Comparison of ENCODE assay signal across 23 cellular contexts in the genomic region with DNA sequence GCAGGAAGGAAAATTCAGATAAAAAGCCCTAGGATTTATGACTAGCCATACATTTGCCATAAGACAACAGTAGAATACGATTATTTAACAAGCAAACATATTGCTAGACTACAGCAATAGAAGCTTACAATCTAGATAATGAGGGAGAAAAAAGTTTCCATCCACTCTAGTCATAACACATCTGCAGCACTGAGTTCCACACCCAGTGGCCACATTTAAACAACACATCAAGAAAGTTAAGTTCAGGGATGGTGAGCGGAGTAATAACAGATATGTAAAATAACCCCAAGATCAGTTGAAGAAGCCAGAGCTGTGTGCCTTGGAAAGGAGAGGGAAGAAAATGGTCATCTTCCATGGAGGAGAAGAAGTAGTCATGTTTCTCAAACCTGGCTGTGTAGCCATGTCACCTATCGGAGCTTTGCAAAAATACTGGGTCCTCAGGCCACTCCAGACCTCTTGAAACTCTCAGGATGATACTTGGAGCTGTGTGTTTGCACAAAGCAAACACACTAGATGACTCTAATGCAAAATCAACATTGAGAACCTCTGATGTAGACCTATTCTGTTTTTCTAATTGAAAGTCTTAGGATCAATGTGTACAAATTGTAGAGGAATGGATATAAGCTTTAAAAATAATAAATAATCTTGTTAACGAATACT.
A peak's percentile ranks its signal among the peaks of the same experiment; 100 is the strongest.
DNase-seq lines count a peak whose midpoint lies in the region; ATAC-seq and TF ChIP-seq lines count a peak whose summit lies in the region.
"Had no signal": no experiment of that assay in that cellular context is flagged by ENCODE, and none has a peak within 500 bp of the region (broad histone marks: within the 10 kb centered on the region; RNA-seq: fewer than 3 reads in every experiment).

No MANE protein-coding gene starts in this region.

- no peaks in the 10 kb centered on the region for H3K9me3 ChIP-seq in smooth muscle cell (replicated peaks; ENCODE audit: low read depth)
- H3K9me3 ChIP-seq: esophagus muscularis mucosa had no signal

- H3K4me1 ChIP-seq in smooth muscle cell (ENCODE audit: low read depth) = peaks cover 14% of the 10 kb centered on the region
- H3K4me1 ChIP-seq: esophagus muscularis mucosa had no signal

- ATAC-seq in HG02938 (IDR thresholded peaks at IDR 0.05; ENCODE audit: unreplicated experiment) = no peak
- ATAC-seq in HG03095 (IDR thresholded peaks at IDR 0.05; ENCODE audit: unreplicated experiment) = no peak
- ATAC-seq: right cardiac atrium had no signal

- 94% methylated on average over 4 of the region's 4 CpGs for WGBS in smooth muscle cell (ENCODE audit: low lambda C conversion rate)

- H3K79me2 ChIP-seq in smooth muscle cell (ENCODE audit: low read depth) = no peaks in the 10 kb centered on the region

- H2AFZ ChIP-seq in smooth muscle cell (ENCODE audit: low read depth) = peak overlapping the region; percentile 79

- no peaks in the 10 kb centered on the region for H3F3A ChIP-seq in smooth muscle cell (ENCODE audit: low read depth)

- H3K4me2 ChIP-seq in smooth muscle cell = no peak overlapping the region

- peak overlapping the region; percentile 56 for H3K27ac ChIP-seq in smooth muscle cell (ENCODE audit: low read depth)
- H3K27ac ChIP-seq: esophagus muscularis mucosa, VCaP had no signal

- DNase-seq in DMS79 (lab: John Stamatoyannopoulos, UW) = peak; percentile 87
- DNase-seq in NCI-H1417 treated with DMSO at 0.1 percent for 48 hours (lab: John Stamatoyannopoulos, UW) = peak; percentile 6
- DNase-seq in NCI-H774 (lab: John Stamatoyannopoulos, UW) = peak; percentile 29
- no peak for DNase-seq in smooth muscle cell (lab: John Stamatoyannopoulos, UW; ENCODE audit: unreplicated experiment)
- no peak for DNase-seq in H7
- DNase-seq: activated CD4-positive, alpha-beta T cell treated with anti-CD3 and anti-CD28 coated beads for 4 hours; activated CD8-positive, alpha-beta memory T cell treated with anti-CD3 and anti-CD28 coated beads for 24 hours; activated effector memory CD4-positive, alpha-beta T cell treated with Interleukin-2 at 50 U/mL for 16 hours; activated naive CD8-positive, alpha-beta T cell treated with anti-CD3 and anti-CD28 coated beads, Interleukin-2, amount 10 ng/mL, durations not matched to agents 7 days and 5 days; CD4-positive, alpha-beta memory T cell; cortex of kidney; DMS 273 treated with DMSO at 0.1 percent for 48 hours; NCI-H1694; NCI-H226; NK-92 treated with Interleukin-12 subunit alpha and Interleukin-12 subunit beta, amount 100 ng/mL, for 24 hours; right cardiac atrium; Right ventricle myocardium superior; stimulated activated CD4-positive, alpha-beta T cell treated with anti-CD3 and anti-CD28 coated beads, Interleukin-12 subunit alpha, Interleukin-12 subunit beta, amount 100 ng/mL, for 4 hours; stimulated activated CD4-positive, alpha-beta T cell treated with anti-CD3 and anti-CD28 coated beads, Interleukin-4, amount 100 ng/mL, for 1 hour had no signal

- H4K20me1 ChIP-seq in smooth muscle cell (ENCODE audit: low read depth) = no peaks in the 10 kb centered on the region

- no peak overlapping the region for H3K9ac ChIP-seq in smooth muscle cell (ENCODE audit: low read depth)

- no peak for TF ChIP-seq CTCF in smooth muscle cell (IDR thresholded peaks at IDR 0.05; ENCODE audit: borderline replicate concordance, insufficient read depth, poor library complexity, severe bottlenecking)

- H3K4me3 ChIP-seq in smooth muscle cell = no peak overlapping the region
- no peak overlapping the region for H3K4me3 ChIP-seq in H7 (ENCODE audit: insufficient read depth, low read depth, low read length)
- H3K4me3 ChIP-seq: esophagus muscularis mucosa had no signal

- H3K27me3 ChIP-seq in smooth muscle cell (ENCODE audit: low read depth) (no peaks in the 10 kb centered on the region), H7 (ENCODE audit: control insufficient read depth, insufficient read depth, low read length) (no peaks in the 10 kb centered on the region)
- H3K27me3 ChIP-seq: esophagus muscularis mucosa had no signal

- H3K36me3 ChIP-seq in smooth muscle cell (ENCODE audit: low read depth) (no peaks in the 10 kb centered on the region), H7 (replicated peaks; ENCODE audit: control insufficient read depth, insufficient read depth, low read length) (no peaks in the 10 kb centered on the region)
- H3K36me3 ChIP-seq: esophagus muscularis mucosa had no signal

Comparison
In these comparisons a context has a peak if more than half of its experiments do, and no peak if none do; other contexts are left out.
1. DNase-seq: peak in DMS79 (single experiment), NCI-H1417 treated with DMSO at 0.1 percent for 48 hours (single experiment) and NCI-H774 (single experiment); none in smooth muscle cell (single experiment) and H7 (single experiment).